In the genomic region with DNA sequence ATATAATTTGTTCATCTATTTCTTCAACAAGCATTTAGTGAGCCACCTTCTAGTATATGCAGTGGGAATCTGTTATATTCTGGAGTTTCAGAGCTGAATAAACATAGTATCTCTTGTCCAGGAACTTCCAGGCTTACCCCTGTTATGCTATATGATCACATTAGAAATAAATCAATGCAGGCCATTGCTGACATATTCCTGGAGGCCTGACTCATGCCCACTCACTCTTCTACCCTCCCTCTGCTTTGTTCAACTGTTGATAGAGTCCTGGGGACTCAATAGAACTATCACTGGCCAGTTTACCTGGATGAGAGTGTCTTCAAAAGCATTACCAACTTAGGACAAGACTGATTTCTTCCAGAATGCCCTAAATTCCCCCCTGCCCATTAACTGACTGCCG, we compare ENCODE assay signal across 1 cellular context.
TF ChIP-seq lines count a peak whose summit lies in the region.

No MANE protein-coding gene starts in this region.

TF ChIP-seq in H1, 55 proteins besides CTCF, POLR2A, EP300 and RAD21:
- TF ChIP-seq RBBP5 (IDR thresholded peaks at IDR 0.05; ENCODE audit: borderline replicate concordance, low read depth, low read length) (no peak), MAFK (IDR thresholded peaks at IDR 0.05; ENCODE audit: low read depth, low read length) (no peak), JUND (IDR thresholded peaks at IDR 0.05; ENCODE audit: low read length) (0 out of 2 replicates have a peak, but pooled peaks have one; percentile 14)
